2 cellular contexts compared by ENCODE assay signal in genomic region chr3:129384103-129384502, GRCh38. TPM values are rescaled to one million over a fixed set of nuclear protein-coding genes. Genes with fewer than 3 reads are reported as not detected.
"Had no signal": no experiment of that assay in that cellular context is flagged by ENCODE, and none has a peak within 500 bp of the region (broad histone marks: within the 10 kb centered on the region; RNA-seq: fewer than 3 reads in every experiment).

No MANE protein-coding gene starts in this region.

RNA-seq across cellular contexts. Expression of gene EFCAB12, which starts 44.3 kb away (rescaled TPM):
- total RNA-seq: kidney epithelial cell, left ventricle myocardium superior had no signal
